ENCODE assay signal across 8 cellular contexts in the genomic region with DNA sequence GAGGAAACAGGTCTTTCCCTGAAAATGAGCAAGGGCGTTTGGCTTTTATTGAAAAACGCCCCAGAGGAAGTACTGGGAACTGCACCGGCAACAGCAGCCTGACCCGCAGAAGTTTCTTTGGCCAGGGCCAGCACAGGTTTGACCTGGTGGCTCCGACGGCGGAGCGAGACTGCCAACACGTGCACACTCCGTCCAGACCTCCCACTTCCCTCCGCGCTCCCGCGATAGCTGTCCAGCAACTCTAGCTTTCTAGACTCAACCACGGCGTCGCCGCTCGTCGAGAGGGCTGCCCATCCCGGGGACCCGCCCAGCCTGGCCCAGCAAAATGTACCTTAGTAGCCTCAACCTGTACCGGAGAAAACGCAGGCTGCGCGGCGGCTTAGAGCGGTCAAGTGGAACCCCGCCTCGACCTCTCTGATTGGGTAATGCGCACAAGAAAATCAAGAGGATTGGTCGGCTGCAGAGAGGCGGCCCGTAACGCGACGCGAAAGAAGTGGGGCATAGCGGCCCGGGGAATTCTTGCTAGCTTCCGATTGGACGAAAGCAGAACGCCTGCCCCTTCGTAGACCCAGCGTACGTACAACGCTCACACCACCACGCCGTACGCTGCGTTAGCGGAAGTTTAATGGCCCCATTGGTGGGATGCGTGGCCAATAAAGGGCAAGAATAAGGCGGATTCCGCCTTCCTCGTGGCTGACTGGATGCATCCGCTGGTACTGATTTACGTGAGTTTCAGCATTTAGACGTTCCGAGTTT.
DNase-seq lines count a peak whose midpoint lies in the region; ATAC-seq and TF ChIP-seq lines count a peak whose summit lies in the region.

A gene with protein sequence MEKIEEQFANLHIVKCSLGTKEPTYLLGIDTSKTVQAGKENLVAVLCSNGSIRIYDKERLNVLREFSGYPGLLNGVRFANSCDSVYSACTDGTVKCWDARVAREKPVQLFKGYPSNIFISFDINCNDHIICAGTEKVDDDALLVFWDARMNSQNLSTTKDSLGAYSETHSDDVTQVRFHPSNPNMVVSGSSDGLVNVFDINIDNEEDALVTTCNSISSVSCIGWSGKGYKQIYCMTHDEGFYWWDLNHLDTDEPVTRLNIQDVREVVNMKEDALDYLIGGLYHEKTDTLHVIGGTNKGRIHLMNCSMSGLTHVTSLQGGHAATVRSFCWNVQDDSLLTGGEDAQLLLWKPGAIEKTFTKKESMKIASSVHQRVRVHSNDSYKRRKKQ (minus strand): TSS at position 399 of the 756 bp plus-strand sequence. CDS start 41,929 bp downstream, outside the sequence.

- peak within 1 kb of the TSS; percentile 95 for H3K27ac ChIP-seq in MM.1S (ENCODE audit: low read length)

- H3K9me3 ChIP-seq in MM.1S (replicated peaks; ENCODE audit: insufficient read depth, low read length), result no peaks in the 10 kb centered on the region

- TF ChIP-seq CTCF in MM.1S (IDR thresholded peaks at IDR 0.05; ENCODE audit: low read length), result peak; percentile 54
- TF ChIP-seq CTCF in nephron progenitor cell (IDR thresholded peaks at IDR 0.05), result peak; percentile 89

- peaks cover 19% of the 10 kb centered on the region for H3K79me2 ChIP-seq in MM.1S (ENCODE audit: low read length)

- H3K36me3 Mint-ChIP-seq in nephron progenitor cell (ENCODE audit: low read depth), result peaks cover 35% of the 10 kb centered on the region

- peak within 1 kb of the TSS; percentile 83 for H3K9ac ChIP-seq in MM.1S (ENCODE audit: low read length)

- H3K27me3 ChIP-seq in MM.1S (replicated peaks; ENCODE audit: insufficient read depth, low read length), result no peaks in the 10 kb centered on the region

- peak; percentile 93 for DNase-seq in GF-D8 (lab: John Stamatoyannopoulos, UW)
- DNase-seq in HCEC 1CT, result peak; percentile 100
- DNase-seq in MM.1S, result peak; percentile 95
- DNase-seq in SIG-M5 (lab: John Stamatoyannopoulos, UW), result peak; percentile 91
- DNase-seq in activated gamma-delta T cell (lab: John Stamatoyannopoulos, UW), result peak; percentile 80
- peak; percentile 99 for DNase-seq in fibroblast of the conjunctiva (ENCODE audit: low read depth)
- peak; percentile 89 for DNase-seq in nephron progenitor cell
- DNase-seq in stimulated activated naive CD8-positive, alpha-beta T cell treated with anti-CD3 and anti-CD28 coated beads, Interleukin-15, amount 100 ng/mL, for 72 hours, result peak; percentile 95 to 99

- peaks cover 15% of the 10 kb centered on the region for H3K4me1 Mint-ChIP-seq in nephron progenitor cell
- peaks cover 47% of the 10 kb centered on the region for H3K4me1 Mint-ChIP-seq in stimulated activated naive CD8-positive, alpha-beta T cell treated with anti-CD3 and anti-CD28 coated beads, Interleukin-15, amount 100 ng/mL, for 72 hours

- no peaks in the 10 kb centered on the region for H3K9me2 ChIP-seq in MM.1S (replicated peaks; ENCODE audit: insufficient read depth, low read length)

- peak; percentile 92 for ATAC-seq in stimulated activated naive CD8-positive, alpha-beta T cell treated with anti-CD3 and anti-CD28 coated beads, Interleukin-15, amount 100 ng/mL, for 72 hours

- peak within 1 kb of the TSS; percentile 71 for H2AFZ ChIP-seq in MM.1S (ENCODE audit: low read length)

- no peaks in the 10 kb centered on the region for H3K4me1 ChIP-seq in MM.1S (ENCODE audit: low read length)

- H4K20me1 ChIP-seq in MM.1S (ENCODE audit: insufficient read depth, low read length), result no peaks in the 10 kb centered on the region

- no peaks in the 10 kb centered on the region for H3K27me3 Mint-ChIP-seq in nephron progenitor cell (ENCODE audit: low read depth, poor library complexity)
- H3K27me3 Mint-ChIP-seq in stimulated activated naive CD8-positive, alpha-beta T cell treated with anti-CD3 and anti-CD28 coated beads, Interleukin-15, amount 100 ng/mL, for 72 hours, result no peaks in the 10 kb centered on the region

- peaks cover 22% of the 10 kb centered on the region for H3K9me3 Mint-ChIP-seq in nephron progenitor cell
- H3K9me3 Mint-ChIP-seq in stimulated activated naive CD8-positive, alpha-beta T cell treated with anti-CD3 and anti-CD28 coated beads, Interleukin-15, amount 100 ng/mL, for 72 hours, result peaks cover 6% of the 10 kb centered on the region in 2 donors

- H3K4me2 ChIP-seq in MM.1S (ENCODE audit: low read depth, low read length), result peak within 1 kb of the TSS; percentile 76

- H3K36me3 ChIP-seq in MM.1S (replicated peaks; ENCODE audit: insufficient read depth, low read length), result no peaks in the 10 kb centered on the region

- peaks cover 6% of the 10 kb centered on the region; the same call in 1 of the 2 replicates for H3F3A ChIP-seq in MM.1S (ENCODE audit: insufficient read depth, low read length)

- peak within 1 kb of the TSS; percentile 100 for H3K27ac Mint-ChIP-seq in nephron progenitor cell
- peak within 1 kb of the TSS; percentile 82 to 95 for H3K27ac Mint-ChIP-seq in stimulated activated naive CD8-positive, alpha-beta T cell treated with anti-CD3 and anti-CD28 coated beads, Interleukin-15, amount 100 ng/mL, for 72 hours

- peak within 1 kb of the TSS; percentile 87 for H3K4me3 Mint-ChIP-seq in nephron progenitor cell
- H3K4me3 Mint-ChIP-seq in stimulated activated naive CD8-positive, alpha-beta T cell treated with anti-CD3 and anti-CD28 coated beads, Interleukin-15, amount 100 ng/mL, for 72 hours, result peak within 1 kb of the TSS; percentile 87 to 95

- peak within 1 kb of the TSS; percentile 78 for H3K4me3 ChIP-seq in MM.1S (ENCODE audit: low read length)

Comparison
In these comparisons a context has a peak if more than half of its experiments do, and no peak if none do; other contexts are left out.
1. Peak in every context shown above with its lines: DNase-seq, ATAC-seq, H3K4me3 ChIP-seq and H3K27ac ChIP-seq.